ENCODE assay signal across 9 cellular contexts in the genomic region with DNA sequence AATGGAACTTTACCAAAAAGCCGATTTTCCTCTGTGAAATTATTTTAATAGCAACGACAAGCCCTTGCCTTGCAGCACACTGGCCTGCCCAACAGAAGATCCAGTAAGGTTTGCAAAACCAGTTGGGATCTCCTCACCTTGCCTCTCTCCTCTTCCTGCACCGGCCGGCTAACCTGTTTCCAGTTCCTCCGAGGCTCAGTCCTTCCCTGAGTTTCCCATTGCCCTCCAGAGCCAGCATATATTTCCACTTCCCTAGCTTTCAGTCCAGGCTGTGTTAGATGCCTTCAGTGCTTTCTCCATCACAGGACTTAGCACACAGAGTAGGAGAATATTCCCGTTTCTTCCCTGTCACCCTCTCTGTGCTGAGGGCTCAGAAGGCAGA.
DNase-seq lines count a peak whose midpoint lies in the region; ATAC-seq and TF ChIP-seq lines count a peak whose summit lies in the region.
"Had no signal": no experiment of that assay in that cellular context is flagged by ENCODE, and none has a peak within 500 bp of the region (broad histone marks: within the 10 kb centered on the region; RNA-seq: fewer than 3 reads in every experiment).

No MANE protein-coding gene starts in this region.

- peak overlapping the region; percentile 72 for H3K9ac ChIP-seq in HUES64 (ENCODE audit: low read depth, low read length)

- H3K27ac ChIP-seq in HUES64 (ENCODE audit: low read depth, low read length) (no peak overlapping the region), sigmoid colon (no peak overlapping the region)
- H3K27ac ChIP-seq: epithelial cell of prostate had no signal

- peak; percentile 77 for ATAC-seq in SK-N-SH treated with all-trans-retinoic acid at 6 μM for 48 hours
- ATAC-seq in left ventricle myocardium superior, result peak; percentile 33
- ATAC-seq in GM18520 (IDR thresholded peaks at IDR 0.05; ENCODE audit: unreplicated experiment), result no peak
- ATAC-seq in HG03045 (IDR thresholded peaks at IDR 0.05; ENCODE audit: unreplicated experiment), result no peak
- no peak for ATAC-seq in HG03460 (IDR thresholded peaks at IDR 0.05; ENCODE audit: unreplicated experiment)

- H3K27me3 ChIP-seq in HUES64 (ENCODE audit: insufficient read depth, low read length), result peaks cover 35% of the 10 kb centered on the region
- H3K27me3 ChIP-seq in sigmoid colon, result peaks cover 2 to 34% (median 12%) of the 10 kb centered on the region in 3 donors

- no peak for DNase-seq in left ventricle myocardium superior
- peak; percentile 27 for DNase-seq in sigmoid colon
- no peak for DNase-seq in activated CD4-positive, alpha-beta T cell treated with anti-CD3 and anti-CD28 coated beads, Interleukin-2, amount 50 U/mL, for 1 hour

- no peak for TF ChIP-seq CTCF in sigmoid colon (IDR thresholded peaks at IDR 0.05)

- H3K36me3 ChIP-seq in HUES64 (ENCODE audit: insufficient read depth, low read length), result no peaks in the 10 kb centered on the region
- no peaks in the 10 kb centered on the region for H3K36me3 ChIP-seq in sigmoid colon

- no peak for TF ChIP-seq EP300 in sigmoid colon (IDR thresholded peaks at IDR 0.05)

- H3K9me3 ChIP-seq in HUES64 (ENCODE audit: insufficient read depth, low read depth, low read length) (no peaks in the 10 kb centered on the region), sigmoid colon (peaks cover 0 to 3% (median 0%) of the 10 kb centered on the region in 4 donors)

- intact Hi-C loops in left ventricle myocardium superior (cut with micrococcal nuclease), result no loop called here
- intact Hi-C loops in sigmoid colon (cut with DNase I), result no loop called here

- H3K4me1 ChIP-seq in HUES64 (ENCODE audit: insufficient read depth, low read length) (peaks cover 16% of the 10 kb centered on the region), sigmoid colon (peaks cover 0 to 15% (median 11%) of the 10 kb centered on the region in 4 donors)

- TF ChIP-seq POLR2A in sigmoid colon (IDR thresholded peaks at IDR 0.05), result no peak

- peak overlapping the region; percentile 65 for H3K4me3 ChIP-seq in HUES64 (ENCODE audit: low read length)
- H3K4me3 ChIP-seq in sigmoid colon, result peak overlapping the region in 1 of 4 donors; percentile 51

- WGBS in HUES64, result 16% methylated on average over 6 of the region's 6 CpGs
- WGBS in sigmoid colon, 2 donors, result 16 to 51% methylated on average over 6 of the region's 6 CpGs

TF ChIP-seq in SK-N-SH treated with all-trans-retinoic acid at 6 μM for 48 hours, 23 proteins besides CTCF, POLR2A, EP300 and RAD21:
- TF ChIP-seq ISL1 (CRISPR knock-in tag; IDR thresholded peaks at IDR 0.05), result no peak
- no peak for TF ChIP-seq ZNF8 (CRISPR knock-in tag; IDR thresholded peaks at IDR 0.05)
- TF ChIP-seq CSDC2 (CRISPR knock-in tag; IDR thresholded peaks at IDR 0.05), result no peak
- TF ChIP-seq, protein P1, sequence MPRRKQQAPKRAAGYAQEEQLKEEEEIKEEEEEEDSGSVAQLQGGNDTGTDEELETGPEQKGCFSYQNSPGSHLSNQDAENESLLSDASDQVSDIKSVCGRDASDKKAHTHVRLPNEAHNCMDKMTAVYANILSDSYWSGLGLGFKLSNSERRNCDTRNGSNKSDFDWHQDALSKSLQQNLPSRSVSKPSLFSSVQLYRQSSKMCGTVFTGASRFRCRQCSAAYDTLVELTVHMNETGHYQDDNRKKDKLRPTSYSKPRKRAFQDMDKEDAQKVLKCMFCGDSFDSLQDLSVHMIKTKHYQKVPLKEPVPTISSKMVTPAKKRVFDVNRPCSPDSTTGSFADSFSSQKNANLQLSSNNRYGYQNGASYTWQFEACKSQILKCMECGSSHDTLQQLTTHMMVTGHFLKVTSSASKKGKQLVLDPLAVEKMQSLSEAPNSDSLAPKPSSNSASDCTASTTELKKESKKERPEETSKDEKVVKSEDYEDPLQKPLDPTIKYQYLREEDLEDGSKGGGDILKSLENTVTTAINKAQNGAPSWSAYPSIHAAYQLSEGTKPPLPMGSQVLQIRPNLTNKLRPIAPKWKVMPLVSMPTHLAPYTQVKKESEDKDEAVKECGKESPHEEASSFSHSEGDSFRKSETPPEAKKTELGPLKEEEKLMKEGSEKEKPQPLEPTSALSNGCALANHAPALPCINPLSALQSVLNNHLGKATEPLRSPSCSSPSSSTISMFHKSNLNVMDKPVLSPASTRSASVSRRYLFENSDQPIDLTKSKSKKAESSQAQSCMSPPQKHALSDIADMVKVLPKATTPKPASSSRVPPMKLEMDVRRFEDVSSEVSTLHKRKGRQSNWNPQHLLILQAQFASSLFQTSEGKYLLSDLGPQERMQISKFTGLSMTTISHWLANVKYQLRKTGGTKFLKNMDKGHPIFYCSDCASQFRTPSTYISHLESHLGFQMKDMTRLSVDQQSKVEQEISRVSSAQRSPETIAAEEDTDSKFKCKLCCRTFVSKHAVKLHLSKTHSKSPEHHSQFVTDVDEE (CRISPR knock-in tag; IDR thresholded peaks at IDR 0.05), result no peak
- TF ChIP-seq, protein P2, sequence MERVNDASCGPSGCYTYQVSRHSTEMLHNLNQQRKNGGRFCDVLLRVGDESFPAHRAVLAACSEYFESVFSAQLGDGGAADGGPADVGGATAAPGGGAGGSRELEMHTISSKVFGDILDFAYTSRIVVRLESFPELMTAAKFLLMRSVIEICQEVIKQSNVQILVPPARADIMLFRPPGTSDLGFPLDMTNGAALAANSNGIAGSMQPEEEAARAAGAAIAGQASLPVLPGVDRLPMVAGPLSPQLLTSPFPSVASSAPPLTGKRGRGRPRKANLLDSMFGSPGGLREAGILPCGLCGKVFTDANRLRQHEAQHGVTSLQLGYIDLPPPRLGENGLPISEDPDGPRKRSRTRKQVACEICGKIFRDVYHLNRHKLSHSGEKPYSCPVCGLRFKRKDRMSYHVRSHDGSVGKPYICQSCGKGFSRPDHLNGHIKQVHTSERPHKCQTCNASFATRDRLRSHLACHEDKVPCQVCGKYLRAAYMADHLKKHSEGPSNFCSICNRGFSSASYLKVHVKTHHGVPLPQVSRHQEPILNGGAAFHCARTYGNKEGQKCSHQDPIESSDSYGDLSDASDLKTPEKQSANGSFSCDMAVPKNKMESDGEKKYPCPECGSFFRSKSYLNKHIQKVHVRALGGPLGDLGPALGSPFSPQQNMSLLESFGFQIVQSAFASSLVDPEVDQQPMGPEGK (CRISPR knock-in tag; IDR thresholded peaks at IDR 0.05; ENCODE audit: borderline replicate concordance), result no peak

Comparison
In these comparisons a context has a peak if more than half of its experiments do, and no peak if none do; other contexts are left out.
1. ATAC-seq: peak in SK-N-SH treated with all-trans-retinoic acid at 6 μM for 48 hours (single experiment) and left ventricle myocardium superior (single experiment); none in GM18520 (single experiment), HG03045 (single experiment) and HG03460 (single experiment).